7 cellular contexts compared by ENCODE assay signal in genomic region chr21:17903029-17903806, GRCh38.
DNase-seq lines count a peak whose midpoint lies in the region; ATAC-seq and TF ChIP-seq lines count a peak whose summit lies in the region.

No MANE protein-coding gene starts in this region.

- peak; percentile 53 for DNase-seq in GM13976 (ENCODE audit: low spot score)
- DNase-seq in NCI-H1694 (lab: John Stamatoyannopoulos, UW) = peak; percentile 62
- DNase-seq in amniotic epithelial cell (ENCODE audit: low read depth) = peak; percentile 18
- peak; percentile 11 for DNase-seq in kidney glomerular epithelial cell (lab: John Stamatoyannopoulos, UW)
- DNase-seq in OCI-M2 (lab: John Stamatoyannopoulos, UW; ENCODE audit: unreplicated experiment) = no peak
- no peak for DNase-seq in stimulated activated CD4-positive, alpha-beta T cell treated with anti-CD3 and anti-CD28 coated beads, Interleukin-15, amount 100 ng/mL, for 24 hours

- TF ChIP-seq CTCF in GM13976 (IDR thresholded peaks at IDR 0.05; ENCODE audit: borderline replicate concordance, control extremely low read depth, extremely low read depth, insufficient read depth, missing control alignments) = peak; percentile 8

- no peak for ATAC-seq in HG02870 (IDR thresholded peaks at IDR 0.05; ENCODE audit: unreplicated experiment)

- in situ Hi-C loops in GM13976 (cut with MboI; ENCODE audit: low sequenced_read_pairs, unreplicated experiment) = loop anchor here (10.0 kb wide), 1 partner anchor 228 kb away; no protein-coding TSS in a partner anchor

Comparison
In these comparisons a context has a peak if more than half of its experiments do, and no peak if none do; other contexts are left out.
1. DNase-seq: peak in GM13976 (single experiment), NCI-H1694 (single experiment), amniotic epithelial cell (single experiment) and kidney glomerular epithelial cell (single experiment); none in OCI-M2 (single experiment) and stimulated activated CD4-positive, alpha-beta T cell treated with anti-CD3 and anti-CD28 coated beads, Interleukin-15, amount 100 ng/mL, for 24 hours (single experiment).